In the genomic region with DNA sequence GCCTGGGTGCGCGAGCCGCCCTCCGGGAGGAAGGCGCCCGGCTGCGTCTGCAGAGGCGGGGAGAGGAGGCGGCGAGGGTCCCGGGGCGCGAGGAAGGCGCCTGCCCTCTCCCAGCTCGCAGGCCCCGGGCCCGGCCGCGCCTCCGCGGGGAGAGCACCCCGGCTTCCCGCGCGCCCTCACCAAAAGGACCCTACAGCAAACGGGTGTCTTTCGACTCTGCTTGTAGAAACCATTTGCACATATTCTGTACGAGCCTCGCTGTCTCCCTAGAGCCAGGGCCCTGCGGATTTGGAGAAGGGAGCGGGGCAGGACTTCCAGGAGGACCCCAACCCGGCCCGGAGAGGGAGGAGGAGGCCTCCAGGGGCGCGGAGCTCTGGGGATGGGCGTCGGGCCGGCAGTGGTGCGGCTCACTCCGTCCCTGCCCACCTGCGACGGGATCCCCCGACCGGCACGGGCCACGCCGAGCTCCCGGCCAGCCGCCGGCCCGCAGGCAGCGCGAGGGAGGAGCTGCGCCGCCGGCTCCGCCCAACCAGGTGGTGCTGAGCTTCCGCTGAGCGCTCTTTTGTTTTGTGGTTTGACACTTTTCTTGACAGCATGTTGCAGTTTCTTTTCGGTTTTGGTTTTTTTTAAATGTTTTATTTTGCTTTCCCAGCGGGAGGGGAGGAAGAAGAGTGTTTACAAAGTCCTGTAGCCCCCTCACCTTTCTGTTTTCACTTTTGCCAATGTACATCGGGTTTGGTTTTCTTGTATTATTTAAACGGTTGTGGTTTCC, we compare ENCODE assay signal across 8 cellular contexts.
DNase-seq lines count a peak whose midpoint lies in the region; ATAC-seq and TF ChIP-seq lines count a peak whose summit lies in the region.

No MANE protein-coding gene starts in this region.

- H3K36me3 Mint-ChIP-seq in activated naive CD4-positive, alpha-beta T cell treated with anti-CD3 and anti-CD28 coated beads, Interleukin-2, amount 50 U/mL, for 24 hours: no peaks in the 10 kb centered on the region

- H3K36me3 ChIP-seq in kidney epithelial cell (ENCODE audit: control insufficient read depth, insufficient read depth, low read length): no peaks in the 10 kb centered on the region

- H3K9me3 Mint-ChIP-seq in activated naive CD4-positive, alpha-beta T cell treated with anti-CD3 and anti-CD28 coated beads, Interleukin-2, amount 50 U/mL, for 24 hours: no peaks in the 10 kb centered on the region

- DNase-seq in NOMO-1 (lab: John Stamatoyannopoulos, UW; ENCODE audit: unreplicated experiment in 2 of 2): peak; percentile 27 to 51
- DNase-seq in kidney epithelial cell (ENCODE audit: low read depth): no peak
- DNase-seq in stimulated activated CD8-positive, alpha-beta memory T cell treated with anti-CD3 and anti-CD28 coated beads, Interleukin-15, amount 100 ng/mL, for 4 hours (ENCODE audit: low read depth in 2 of 2): peak; percentile 26 to 32
- no peak for DNase-seq in 8988T
- DNase-seq in NCI-H187 treated with DMSO at 0.1 percent for 48 hours (lab: John Stamatoyannopoulos, UW): no peak

- H3K4me3 Mint-ChIP-seq in activated naive CD4-positive, alpha-beta T cell treated with anti-CD3 and anti-CD28 coated beads, Interleukin-2, amount 50 U/mL, for 24 hours: peak overlapping the region; percentile 99

- peak overlapping the region; percentile 42 for H3K4me3 ChIP-seq in kidney epithelial cell (ENCODE audit: low read depth, low read length)

- H3K27me3 Mint-ChIP-seq in activated naive CD4-positive, alpha-beta T cell treated with anti-CD3 and anti-CD28 coated beads, Interleukin-2, amount 50 U/mL, for 24 hours: no peaks in the 10 kb centered on the region

- ATAC-seq in GM18502 (IDR thresholded peaks at IDR 0.05; ENCODE audit: poor library complexity, unreplicated experiment) (peak; percentile 80), HG02763 (IDR thresholded peaks at IDR 0.05; ENCODE audit: unreplicated experiment) (peak; percentile 67)

- peaks cover 17% of the 10 kb centered on the region for H3K27me3 ChIP-seq in kidney epithelial cell (ENCODE audit: control insufficient read depth, insufficient read depth, low read length)

- H3K27ac Mint-ChIP-seq in activated naive CD4-positive, alpha-beta T cell treated with anti-CD3 and anti-CD28 coated beads, Interleukin-2, amount 50 U/mL, for 24 hours: peak overlapping the region; percentile 98

- TF ChIP-seq CTCF in kidney epithelial cell (IDR thresholded peaks at IDR 0.05; ENCODE audit: insufficient read depth, low read length, poor library complexity, severe bottlenecking): no peak

- peaks cover 45% of the 10 kb centered on the region for H3K4me1 Mint-ChIP-seq in activated naive CD4-positive, alpha-beta T cell treated with anti-CD3 and anti-CD28 coated beads, Interleukin-2, amount 50 U/mL, for 24 hours

Comparison
In these comparisons a context has a peak if more than half of its experiments do, and no peak if none do; other contexts are left out.
1. DNase-seq: peak in NOMO-1 (2 of 2) and stimulated activated CD8-positive, alpha-beta memory T cell treated with anti-CD3 and anti-CD28 coated beads, Interleukin-15, amount 100 ng/mL, for 4 hours (2 of 2); none in kidney epithelial cell (single experiment), 8988T (single experiment) and NCI-H187 treated with DMSO at 0.1 percent for 48 hours (single experiment).